33 cellular contexts compared by ENCODE assay signal in the genomic region with DNA sequence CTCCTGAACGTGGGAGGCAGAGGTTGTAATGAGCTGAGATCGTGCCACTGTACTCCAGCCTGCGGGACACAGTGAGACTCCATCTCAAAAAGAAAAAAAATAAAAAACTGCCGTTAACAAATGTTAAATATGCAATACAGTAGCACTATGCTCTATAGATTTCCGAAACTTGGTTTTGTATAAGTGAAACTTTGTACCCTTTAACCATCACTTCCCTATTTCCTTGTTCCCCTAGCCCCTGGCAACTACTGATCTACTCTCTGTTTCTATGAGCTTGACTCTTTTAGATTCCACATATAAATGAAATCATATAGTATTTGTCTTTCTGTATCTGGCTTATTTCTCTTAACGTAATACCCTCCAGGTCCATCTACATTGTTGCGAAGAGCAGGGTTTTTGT.
DNase-seq lines count a peak whose midpoint lies in the region; ATAC-seq and TF ChIP-seq lines count a peak whose summit lies in the region.
"Had no signal": no experiment of that assay in that cellular context is flagged by ENCODE, and none has a peak within 500 bp of the region (broad histone marks: within the 10 kb centered on the region; RNA-seq: fewer than 3 reads in every experiment).

No MANE protein-coding gene starts in this region.

- H3K4me2 ChIP-seq in OCI-LY3 (ENCODE audit: low read length), result peak overlapping the region; percentile 52
- H3K4me2 ChIP-seq: smooth muscle cell had no signal

- no peak overlapping the region for H3K4me3 Mint-ChIP-seq in CD8-positive, alpha-beta memory T cell
- H3K4me3 Mint-ChIP-seq: activated CD4-positive, alpha-beta T cell treated with anti-CD3 and anti-CD28 coated beads, Interleukin-2, amount 10 ng/mL, durations not matched to agents 7 days and 5 days; activated naive CD4-positive, alpha-beta T cell treated with anti-CD3 and anti-CD28 coated beads for 36 hours; activated T-cell treated with anti-CD3 and anti-CD28 coated beads, Interleukin-2, amount 50 U/mL, for 72 hours; endodermal cell; natural killer cell treated with Interleukin-12 subunit alpha and Interleukin-12 subunit beta and Interleukin-15 and Interleukin-18, amount 100 ng/mL, for 72 hours; stimulated activated effector memory CD8-positive, alpha-beta T cell treated with anti-CD3 and anti-CD28 coated beads, Interleukin-12 subunit alpha, Interleukin-12 subunit beta, amount 100 ng/mL, for 72 hours had no signal

- H3K4me3 ChIP-seq in OCI-LY3 (ENCODE audit: low read length) (peak overlapping the region; percentile 25; the same call in 1 of the 2 replicates), thyroid gland (replicated peaks in 1 of 3) (no peak overlapping the region)
- no peak overlapping the region for H3K4me3 ChIP-seq in CD8-positive, alpha-beta memory T cell (ENCODE audit: low read length)
- H3K4me3 ChIP-seq: breast epithelium, esophagus muscularis mucosa, left ventricle myocardium inferior, MG63, smooth muscle cell, suprapubic skin had no signal

- no peak for TF ChIP-seq CTCF in OCI-LY3 (IDR thresholded peaks at IDR 0.05; ENCODE audit: low read depth, low read length)
- no peak for TF ChIP-seq CTCF in thyroid gland (IDR thresholded peaks at IDR 0.05)

- intact Hi-C loops in thyroid gland (cut with DNase I) (no loop called here), Right ventricle myocardium inferior (cut with DNase I) (no loop called here)

- peaks cover 1 to 6% of the 10 kb centered on the region in 2 donors for H3K27me3 Mint-ChIP-seq in CD8-positive, alpha-beta memory T cell

- peak overlapping the region; percentile 79 for H3K27ac ChIP-seq in OCI-LY3 (ENCODE audit: low read length)
- no peak overlapping the region for H3K27ac ChIP-seq in thyroid gland
- no peak overlapping the region for H3K27ac ChIP-seq in CD8-positive, alpha-beta memory T cell (ENCODE audit: low read depth, low read length)
- H3K27ac ChIP-seq: breast epithelium, esophagus muscularis mucosa, left ventricle myocardium inferior, suprapubic skin, VCaP had no signal

- no peaks in the 10 kb centered on the region for H4K20me1 ChIP-seq in OCI-LY3 (ENCODE audit: insufficient read depth, low read length)

- H2AFZ ChIP-seq in OCI-LY3 (ENCODE audit: low read depth, low read length), result no peak overlapping the region

- H3K27ac Mint-ChIP-seq in CD8-positive, alpha-beta memory T cell, result no peak overlapping the region
- H3K27ac Mint-ChIP-seq: activated CD4-positive, alpha-beta T cell treated with anti-CD3 and anti-CD28 coated beads, Interleukin-2, amount 10 ng/mL, durations not matched to agents 7 days and 5 days; activated naive CD4-positive, alpha-beta T cell treated with anti-CD3 and anti-CD28 coated beads for 36 hours; activated T-cell treated with anti-CD3 and anti-CD28 coated beads, Interleukin-2, amount 50 U/mL, for 72 hours; endodermal cell; natural killer cell treated with Interleukin-12 subunit alpha and Interleukin-12 subunit beta and Interleukin-15 and Interleukin-18, amount 100 ng/mL, for 72 hours; stimulated activated effector memory CD8-positive, alpha-beta T cell treated with anti-CD3 and anti-CD28 coated beads, Interleukin-12 subunit alpha, Interleukin-12 subunit beta, amount 100 ng/mL, for 72 hours had no signal

- peaks cover 59% of the 10 kb centered on the region for H3K4me1 ChIP-seq in OCI-LY3 (ENCODE audit: low read length)
- no peaks in the 10 kb centered on the region for H3K4me1 ChIP-seq in thyroid gland
- no peaks in the 10 kb centered on the region for H3K4me1 ChIP-seq in CD8-positive, alpha-beta memory T cell (ENCODE audit: insufficient read depth, low read length)
- H3K4me1 ChIP-seq: BE2C, breast epithelium, esophagus muscularis mucosa, left ventricle myocardium inferior, suprapubic skin had no signal

- H3K27me3 ChIP-seq in OCI-LY3 (ENCODE audit: low read depth, low read length), result no peaks in the 10 kb centered on the region
- H3K27me3 ChIP-seq in thyroid gland, result no peaks in the 10 kb centered on the region
- no peaks in the 10 kb centered on the region for H3K27me3 ChIP-seq in CD8-positive, alpha-beta memory T cell (ENCODE audit: insufficient read depth, low read length, poor library complexity, severe bottlenecking)
- H3K27me3 ChIP-seq: BE2C, esophagus muscularis mucosa, MG63, suprapubic skin had no signal

- no peaks in the 10 kb centered on the region for H3K79me2 ChIP-seq in OCI-LY3 (ENCODE audit: low read length)

- CTCF ChIA-PET in CD8-positive, alpha-beta memory T cell (lab: Charles Lee), result no interaction called here

- ATAC-seq in GM21526 (IDR thresholded peaks at IDR 0.05; ENCODE audit: low FRiP score, unreplicated experiment), result peak; percentile 61
- peak; percentile 35 for ATAC-seq in HG03342 (IDR thresholded peaks at IDR 0.05; ENCODE audit: unreplicated experiment)
- ATAC-seq in Right ventricle myocardium inferior, result no peak
- ATAC-seq: activated T-cell treated with anti-CD3 and anti-CD28 coated beads, Interleukin-2, amount 50 U/mL, for 72 hours; natural killer cell treated with Interleukin-12 subunit alpha and Interleukin-12 subunit beta and Interleukin-15 and Interleukin-18, amount 100 ng/mL, for 72 hours; SK-N-SH treated with all-trans-retinoic acid at 6 μM for 48 hours; stimulated activated effector memory CD8-positive, alpha-beta T cell treated with anti-CD3 and anti-CD28 coated beads, Interleukin-12 subunit alpha, Interleukin-12 subunit beta, amount 100 ng/mL, for 72 hours had no signal

- H3K9me3 Mint-ChIP-seq in CD8-positive, alpha-beta memory T cell, result no peaks in the 10 kb centered on the region
- H3K9me3 Mint-ChIP-seq: activated CD4-positive, alpha-beta T cell treated with anti-CD3 and anti-CD28 coated beads, Interleukin-2, amount 10 ng/mL, durations not matched to agents 7 days and 5 days; activated naive CD4-positive, alpha-beta T cell treated with anti-CD3 and anti-CD28 coated beads for 36 hours; activated T-cell treated with anti-CD3 and anti-CD28 coated beads, Interleukin-2, amount 50 U/mL, for 72 hours; natural killer cell treated with Interleukin-12 subunit alpha and Interleukin-12 subunit beta and Interleukin-15 and Interleukin-18, amount 100 ng/mL, for 72 hours; stimulated activated effector memory CD8-positive, alpha-beta T cell treated with anti-CD3 and anti-CD28 coated beads, Interleukin-12 subunit alpha, Interleukin-12 subunit beta, amount 100 ng/mL, for 72 hours had no signal

- DNase-seq in CD1c-positive myeloid dendritic cell (ENCODE audit: extremely low spot score) (peak; percentile 3), thyroid gland (no peak), DMS 273 treated with DMSO at 0.1 percent for 48 hours (lab: John Stamatoyannopoulos, UW) (no peak), Right ventricle myocardium inferior (ENCODE audit: missing footprints) (no peak)
- DNase-seq in CD8-positive, alpha-beta memory T cell, result no peak
- DNase-seq: activated CD4-positive, alpha-beta T cell treated with anti-CD3 and anti-CD28 coated beads, Interleukin-2, amount 10 ng/mL, durations not matched to agents 7 days and 5 days; activated naive CD4-positive, alpha-beta T cell treated with anti-CD3 and anti-CD28 coated beads for 36 hours; activated T-cell treated with anti-CD3 and anti-CD28 coated beads, Interleukin-2, amount 50 U/mL, for 72 hours; BE2C; cortex of kidney; DMS79; endodermal cell; foreskin melanocyte; GOT3; KBM-7; left ventricle myocardium inferior; MG63; NCI-H146; NCI-H2171 treated with DMSO at 0.1 percent for 48 hours; NCI-H524; RPMI8226; stimulated activated CD4-positive, alpha-beta T cell treated with anti-CD3 and anti-CD28 coated beads, Interleukin-2, amount 100 ng/mL, for 48 hours had no signal

- TF ChIP-seq POLR2A in thyroid gland (IDR thresholded peaks at IDR 0.05), result no peak

- POLR2A ChIA-PET in CD8-positive, alpha-beta memory T cell (lab: Charles Lee), result no interaction called here

- H3K9me3 ChIP-seq in OCI-LY3 (ENCODE audit: insufficient read depth, low read length), result no peaks in the 10 kb centered on the region
- no peaks in the 10 kb centered on the region for H3K9me3 ChIP-seq in thyroid gland
- no peaks in the 10 kb centered on the region for H3K9me3 ChIP-seq in CD8-positive, alpha-beta memory T cell (ENCODE audit: low read length)
- H3K9me3 ChIP-seq: BE2C, breast epithelium, esophagus muscularis mucosa, left ventricle myocardium inferior, MG63, suprapubic skin had no signal

- no peaks in the 10 kb centered on the region for H3K4me1 Mint-ChIP-seq in CD8-positive, alpha-beta memory T cell
- H3K4me1 Mint-ChIP-seq: endodermal cell; stimulated activated effector memory CD8-positive, alpha-beta T cell treated with anti-CD3 and anti-CD28 coated beads, Interleukin-12 subunit alpha, Interleukin-12 subunit beta, amount 100 ng/mL, for 72 hours had no signal

- no peak overlapping the region; the same call in 1 of the 2 replicates for H3K9ac ChIP-seq in OCI-LY3 (ENCODE audit: low read length)

- WGBS in thyroid gland, 2 donors, result 90 to 92% methylated on average over 7 of the region's 7 CpGs

- peaks cover 4% of the 10 kb centered on the region for H3K36me3 ChIP-seq in OCI-LY3 (replicated peaks; ENCODE audit: low read depth, low read length)
- no peaks in the 10 kb centered on the region for H3K36me3 ChIP-seq in thyroid gland
- H3K36me3 ChIP-seq in CD8-positive, alpha-beta memory T cell (ENCODE audit: insufficient read depth, low read length), result no peaks in the 10 kb centered on the region
- H3K36me3 ChIP-seq: BE2C, breast epithelium, esophagus muscularis mucosa, left ventricle myocardium inferior, MG63, suprapubic skin had no signal

- H3K36me3 Mint-ChIP-seq in CD8-positive, alpha-beta memory T cell, result no peaks in the 10 kb centered on the region
- H3K36me3 Mint-ChIP-seq: natural killer cell treated with Interleukin-12 subunit alpha and Interleukin-12 subunit beta and Interleukin-15 and Interleukin-18, amount 100 ng/mL, for 72 hours; stimulated activated effector memory CD8-positive, alpha-beta T cell treated with anti-CD3 and anti-CD28 coated beads, Interleukin-12 subunit alpha, Interleukin-12 subunit beta, amount 100 ng/mL, for 72 hours had no signal
